In genomic region chr5:134998068-134998467, GRCh38 we compare ENCODE assay signal across 12 cellular contexts. TPM values are rescaled to one million over a fixed set of nuclear protein-coding genes. Genes with fewer than 3 reads are reported as not detected.
"Had no signal": no experiment of that assay in that cellular context is flagged by ENCODE, and none has a peak within 500 bp of the region (broad histone marks: within the 10 kb centered on the region; RNA-seq: fewer than 3 reads in every experiment).

No MANE protein-coding gene starts in this region.

RNA-seq across cellular contexts. Expression of gene CATSPER3, which starts 30.4 kb away (rescaled TPM):
- total RNA-seq: mammary epithelial cell, myocyte had no signal

RNA-seq across cellular contexts. Expression of gene PITX1, which starts 36.0 kb away (rescaled TPM):
- total RNA-seq: kidney, kidney epithelial cell, left cardiac atrium, left ventricle myocardium inferior, left ventricle myocardium superior, liver, lung microvascular endothelial cell, mononuclear cell had no signal
- polyA plus RNA-seq: immature natural killer cell; naive thymus-derived CD4-positive, alpha-beta T cell had no signal
